ENCODE assay signal across 1 cellular context in the genomic region with DNA sequence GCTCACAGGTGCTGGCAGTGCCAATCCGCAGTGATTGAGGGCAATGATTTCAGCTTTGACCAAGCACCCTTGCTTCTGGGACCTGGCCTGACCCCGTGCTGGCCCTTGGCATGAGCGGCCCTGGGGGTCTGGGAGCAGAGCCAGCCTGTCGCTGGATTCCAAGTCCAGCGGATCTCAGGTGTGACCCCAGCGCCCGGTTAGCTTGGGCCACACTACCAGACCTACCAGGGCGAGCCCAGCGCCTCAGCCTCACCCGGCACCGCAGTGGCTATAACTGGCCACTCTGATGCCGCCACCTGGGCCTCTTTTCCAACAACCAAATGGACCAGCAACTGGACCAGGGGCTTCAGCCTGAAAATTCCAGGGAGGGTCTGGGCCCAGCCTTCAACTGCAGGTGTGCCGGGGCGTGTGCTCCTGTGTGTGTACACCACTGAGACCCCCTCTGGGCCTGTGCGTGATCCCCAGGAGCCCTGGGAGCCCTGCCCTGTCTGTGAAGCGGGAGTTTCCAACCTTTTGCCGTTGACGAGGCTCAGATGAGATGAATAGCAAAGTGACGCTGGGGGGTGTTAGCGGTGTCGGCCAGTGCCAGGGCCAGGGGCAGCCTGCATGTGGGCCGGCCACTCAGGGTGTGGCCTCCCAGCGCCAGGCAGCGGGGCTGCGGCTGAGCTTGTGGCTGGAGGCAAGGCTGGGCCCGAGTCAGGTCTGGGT.
A peak's percentile ranks its signal among the peaks of the same experiment; 100 is the strongest.
TF ChIP-seq lines count a peak whose summit lies in the region.

No MANE protein-coding gene starts in this region.

TF ChIP-seq in HepG2, 621 proteins besides CTCF, POLR2A, EP300 and RAD21 (continued from another document and continues in another):
- TF ChIP-seq, protein P1, sequence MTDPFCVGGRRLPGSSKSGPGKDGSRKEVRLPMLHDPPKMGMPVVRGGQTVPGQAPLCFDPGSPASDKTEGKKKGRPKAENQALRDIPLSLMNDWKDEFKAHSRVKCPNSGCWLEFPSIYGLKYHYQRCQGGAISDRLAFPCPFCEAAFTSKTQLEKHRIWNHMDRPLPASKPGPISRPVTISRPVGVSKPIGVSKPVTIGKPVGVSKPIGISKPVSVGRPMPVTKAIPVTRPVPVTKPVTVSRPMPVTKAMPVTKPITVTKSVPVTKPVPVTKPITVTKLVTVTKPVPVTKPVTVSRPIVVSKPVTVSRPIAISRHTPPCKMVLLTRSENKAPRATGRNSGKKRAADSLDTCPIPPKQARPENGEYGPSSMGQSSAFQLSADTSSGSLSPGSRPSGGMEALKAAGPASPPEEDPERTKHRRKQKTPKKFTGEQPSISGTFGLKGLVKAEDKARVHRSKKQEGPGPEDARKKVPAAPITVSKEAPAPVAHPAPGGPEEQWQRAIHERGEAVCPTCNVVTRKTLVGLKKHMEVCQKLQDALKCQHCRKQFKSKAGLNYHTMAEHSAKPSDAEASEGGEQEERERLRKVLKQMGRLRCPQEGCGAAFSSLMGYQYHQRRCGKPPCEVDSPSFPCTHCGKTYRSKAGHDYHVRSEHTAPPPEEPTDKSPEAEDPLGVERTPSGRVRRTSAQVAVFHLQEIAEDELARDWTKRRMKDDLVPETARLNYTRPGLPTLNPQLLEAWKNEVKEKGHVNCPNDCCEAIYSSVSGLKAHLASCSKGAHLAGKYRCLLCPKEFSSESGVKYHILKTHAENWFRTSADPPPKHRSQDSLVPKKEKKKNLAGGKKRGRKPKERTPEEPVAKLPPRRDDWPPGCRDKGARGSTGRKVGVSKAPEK (CRISPR knock-in tag; IDR thresholded peaks at IDR 0.05; ENCODE audit: borderline replicate concordance), result no peak
- TF ChIP-seq ZNF251 (CRISPR knock-in tag; IDR thresholded peaks at IDR 0.05) (no peak), GATA4 (IDR thresholded peaks at IDR 0.05; ENCODE audit: borderline replicate concordance, low read depth) (no peak), NFYC (CRISPR knock-in tag; IDR thresholded peaks at IDR 0.05) (no peak), HDAC6 (IDR thresholded peaks at IDR 0.05; ENCODE audit: low read depth, low read length) (no peak), ZNF496 (CRISPR knock-in tag; IDR thresholded peaks at IDR 0.05; ENCODE audit: insufficient replicate concordance) (no peak), ZFP1 (CRISPR knock-in tag; IDR thresholded peaks at IDR 0.05) (no peak), HNRNPUL1 (IDR thresholded peaks at IDR 0.05; ENCODE audit: low read depth, low read length) (no peak), GATAD1 (CRISPR knock-in tag; IDR thresholded peaks at IDR 0.05) (no peak), CC2D1A (CRISPR knock-in tag; IDR thresholded peaks at IDR 0.05) (no peak), STAG1 (CRISPR knock-in tag; IDR thresholded peaks at IDR 0.05) (no peak), NFE2L2 (IDR thresholded peaks at IDR 0.05; ENCODE audit: low read length) (no peak), SMAD1 (CRISPR knock-in tag; IDR thresholded peaks at IDR 0.05; ENCODE audit: borderline replicate concordance, low read depth) (no peak), FOXA1 (IDR thresholded peaks at IDR 0.05) (no peak), FOXA1 (CRISPR knock-in tag; IDR thresholded peaks at IDR 0.05) (no peak), SIX4 (CRISPR knock-in tag; IDR thresholded peaks at IDR 0.05) (no peak), ZNF788 (CRISPR knock-in tag; IDR thresholded peaks at IDR 0.05; ENCODE audit: borderline replicate concordance) (no peak), SKI (IDR thresholded peaks at IDR 0.05; ENCODE audit: partially characterized antibody) (no peak), HNRNPH1 (optimal IDR thresholded peaks at IDR 0.05; ENCODE audit: low read depth, low read length) (no peak), SMYD3 (CRISPR knock-in tag; IDR thresholded peaks at IDR 0.05) (no peak), LCORL (IDR thresholded peaks at IDR 0.05) (no peak), LCORL (CRISPR knock-in tag; IDR thresholded peaks at IDR 0.05) (0 out of 2 replicates have a peak, but pooled peaks have one; percentile 5), ZNF569 (CRISPR knock-in tag; IDR thresholded peaks at IDR 0.05; ENCODE audit: borderline replicate concordance) (no peak), ZNF264 (CRISPR knock-in tag; IDR thresholded peaks at IDR 0.05) (no peak), ZNF501 (CRISPR knock-in tag; IDR thresholded peaks at IDR 0.05) (no peak; the same call in 1 of the 2 replicates), SNRNP70 (IDR thresholded peaks at IDR 0.05; ENCODE audit: low read depth, low read length) (no peak), MIER3 (CRISPR knock-in tag; IDR thresholded peaks at IDR 0.05; ENCODE audit: borderline replicate concordance) (no peak), EEA1 (CRISPR knock-in tag; IDR thresholded peaks at IDR 0.05; ENCODE audit: borderline replicate concordance) (no peak), ZBTB7A (CRISPR knock-in tag; IDR thresholded peaks at IDR 0.05) (0 out of 2 replicates have a peak, but pooled peaks have one; percentile 22), RFX5 (IDR thresholded peaks at IDR 0.05; ENCODE audit: low read depth, low read length) (no peak), TARDBP (CRISPR knock-in tag; IDR thresholded peaks at IDR 0.05) (no peak), ZNF230 (CRISPR knock-in tag; IDR thresholded peaks at IDR 0.05) (no peak), SIN3A (IDR thresholded peaks at IDR 0.05; ENCODE audit: borderline replicate concordance, low read depth, low read length) (no peak), TCF7 (IDR thresholded peaks at IDR 0.05; ENCODE audit: low read depth) (no peak), U2AF1 (optimal IDR thresholded peaks at IDR 0.05; ENCODE audit: low read depth, low read length) (no peak), ZNF614 (CRISPR knock-in tag; IDR thresholded peaks at IDR 0.05; ENCODE audit: borderline replicate concordance) (no peak), MEF2D (CRISPR knock-in tag; IDR thresholded peaks at IDR 0.05) (no peak), CENPT (CRISPR knock-in tag; IDR thresholded peaks at IDR 0.05; ENCODE audit: low read depth) (0 out of 2 replicates have a peak, but pooled peaks have one; percentile 11), ZNF124 (CRISPR knock-in tag; IDR thresholded peaks at IDR 0.05) (no peak), ZNF552 (CRISPR knock-in tag; IDR thresholded peaks at IDR 0.05; ENCODE audit: borderline replicate concordance) (no peak), NBN (conservative IDR thresholded peaks at IDR 0.05) (no peak), U2AF2 (IDR thresholded peaks at IDR 0.05; ENCODE audit: low read depth, low read length) (no peak), ZNF747 (CRISPR knock-in tag; IDR thresholded peaks at IDR 0.05; ENCODE audit: borderline replicate concordance) (no peak), ZNF839 (CRISPR knock-in tag; IDR thresholded peaks at IDR 0.05; ENCODE audit: borderline replicate concordance) (no peak)
- TF ChIP-seq, protein P2, sequence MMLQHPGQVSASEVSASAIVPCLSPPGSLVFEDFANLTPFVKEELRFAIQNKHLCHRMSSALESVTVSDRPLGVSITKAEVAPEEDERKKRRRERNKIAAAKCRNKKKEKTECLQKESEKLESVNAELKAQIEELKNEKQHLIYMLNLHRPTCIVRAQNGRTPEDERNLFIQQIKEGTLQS (CRISPR knock-in tag; IDR thresholded peaks at IDR 0.05), result no peak
- TF ChIP-seq, protein P3, sequence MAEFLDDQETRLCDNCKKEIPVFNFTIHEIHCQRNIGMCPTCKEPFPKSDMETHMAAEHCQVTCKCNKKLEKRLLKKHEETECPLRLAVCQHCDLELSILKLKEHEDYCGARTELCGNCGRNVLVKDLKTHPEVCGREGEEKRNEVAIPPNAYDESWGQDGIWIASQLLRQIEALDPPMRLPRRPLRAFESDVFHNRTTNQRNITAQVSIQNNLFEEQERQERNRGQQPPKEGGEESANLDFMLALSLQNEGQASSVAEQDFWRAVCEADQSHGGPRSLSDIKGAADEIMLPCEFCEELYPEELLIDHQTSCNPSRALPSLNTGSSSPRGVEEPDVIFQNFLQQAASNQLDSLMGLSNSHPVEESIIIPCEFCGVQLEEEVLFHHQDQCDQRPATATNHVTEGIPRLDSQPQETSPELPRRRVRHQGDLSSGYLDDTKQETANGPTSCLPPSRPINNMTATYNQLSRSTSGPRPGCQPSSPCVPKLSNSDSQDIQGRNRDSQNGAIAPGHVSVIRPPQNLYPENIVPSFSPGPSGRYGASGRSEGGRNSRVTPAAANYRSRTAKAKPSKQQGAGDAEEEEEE (CRISPR knock-in tag; IDR thresholded peaks at IDR 0.05; ENCODE audit: borderline replicate concordance), result no peak
- TF ChIP-seq, protein P4, sequence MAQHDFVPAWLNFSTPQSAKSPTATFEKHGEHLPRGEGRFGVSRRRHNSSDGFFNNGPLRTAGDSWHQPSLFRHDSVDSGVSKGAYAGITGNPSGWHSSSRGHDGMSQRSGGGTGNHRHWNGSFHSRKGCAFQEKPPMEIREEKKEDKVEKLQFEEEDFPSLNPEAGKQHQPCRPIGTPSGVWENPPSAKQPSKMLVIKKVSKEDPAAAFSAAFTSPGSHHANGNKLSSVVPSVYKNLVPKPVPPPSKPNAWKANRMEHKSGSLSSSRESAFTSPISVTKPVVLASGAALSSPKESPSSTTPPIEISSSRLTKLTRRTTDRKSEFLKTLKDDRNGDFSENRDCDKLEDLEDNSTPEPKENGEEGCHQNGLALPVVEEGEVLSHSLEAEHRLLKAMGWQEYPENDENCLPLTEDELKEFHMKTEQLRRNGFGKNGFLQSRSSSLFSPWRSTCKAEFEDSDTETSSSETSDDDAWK (CRISPR knock-in tag; IDR thresholded peaks at IDR 0.05), result no peak
- TF ChIP-seq, protein P5, sequence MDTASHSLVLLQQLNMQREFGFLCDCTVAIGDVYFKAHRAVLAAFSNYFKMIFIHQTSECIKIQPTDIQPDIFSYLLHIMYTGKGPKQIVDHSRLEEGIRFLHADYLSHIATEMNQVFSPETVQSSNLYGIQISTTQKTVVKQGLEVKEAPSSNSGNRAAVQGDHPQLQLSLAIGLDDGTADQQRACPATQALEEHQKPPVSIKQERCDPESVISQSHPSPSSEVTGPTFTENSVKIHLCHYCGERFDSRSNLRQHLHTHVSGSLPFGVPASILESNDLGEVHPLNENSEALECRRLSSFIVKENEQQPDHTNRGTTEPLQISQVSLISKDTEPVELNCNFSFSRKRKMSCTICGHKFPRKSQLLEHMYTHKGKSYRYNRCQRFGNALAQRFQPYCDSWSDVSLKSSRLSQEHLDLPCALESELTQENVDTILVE (CRISPR knock-in tag; IDR thresholded peaks at IDR 0.05), result no peak
- TF ChIP-seq, protein P6, sequence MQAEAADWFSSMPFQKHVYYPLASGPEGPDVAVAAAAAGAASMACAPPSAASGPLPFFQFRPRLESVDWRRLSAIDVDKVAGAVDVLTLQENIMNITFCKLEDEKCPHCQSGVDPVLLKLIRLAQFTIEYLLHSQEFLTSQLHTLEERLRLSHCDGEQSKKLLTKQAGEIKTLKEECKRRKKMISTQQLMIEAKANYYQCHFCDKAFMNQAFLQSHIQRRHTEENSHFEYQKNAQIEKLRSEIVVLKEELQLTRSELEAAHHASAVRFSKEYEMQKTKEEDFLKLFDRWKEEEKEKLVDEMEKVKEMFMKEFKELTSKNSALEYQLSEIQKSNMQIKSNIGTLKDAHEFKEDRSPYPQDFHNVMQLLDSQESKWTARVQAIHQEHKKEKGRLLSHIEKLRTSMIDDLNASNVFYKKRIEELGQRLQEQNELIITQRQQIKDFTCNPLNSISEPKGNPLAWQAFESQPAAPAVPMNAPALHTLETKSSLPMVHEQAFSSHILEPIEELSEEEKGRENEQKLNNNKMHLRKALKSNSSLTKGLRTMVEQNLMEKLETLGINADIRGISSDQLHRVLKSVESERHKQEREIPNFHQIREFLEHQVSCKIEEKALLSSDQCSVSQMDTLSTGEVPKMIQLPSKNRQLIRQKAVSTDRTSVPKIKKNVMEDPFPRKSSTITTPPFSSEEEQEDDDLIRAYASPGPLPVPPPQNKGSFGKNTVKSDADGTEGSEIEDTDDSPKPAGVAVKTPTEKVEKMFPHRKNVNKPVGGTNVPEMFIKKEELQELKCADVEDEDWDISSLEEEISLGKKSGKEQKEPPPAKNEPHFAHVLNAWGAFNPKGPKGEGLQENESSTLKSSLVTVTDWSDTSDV (CRISPR knock-in tag; IDR thresholded peaks at IDR 0.05), result no peak
- TF ChIP-seq, protein P7, sequence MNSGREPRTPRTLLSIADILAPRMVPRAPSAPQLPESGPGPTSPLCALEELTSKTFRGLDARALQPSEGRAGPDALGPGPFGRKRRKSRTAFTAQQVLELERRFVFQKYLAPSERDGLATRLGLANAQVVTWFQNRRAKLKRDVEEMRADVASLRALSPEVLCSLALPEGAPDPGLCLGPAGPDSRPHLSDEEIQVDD (CRISPR knock-in tag; IDR thresholded peaks at IDR 0.05; ENCODE audit: borderline replicate concordance), result 0 out of 2 replicates have a peak, but pooled peaks have one; percentile 19
- TF ChIP-seq, protein P8, sequence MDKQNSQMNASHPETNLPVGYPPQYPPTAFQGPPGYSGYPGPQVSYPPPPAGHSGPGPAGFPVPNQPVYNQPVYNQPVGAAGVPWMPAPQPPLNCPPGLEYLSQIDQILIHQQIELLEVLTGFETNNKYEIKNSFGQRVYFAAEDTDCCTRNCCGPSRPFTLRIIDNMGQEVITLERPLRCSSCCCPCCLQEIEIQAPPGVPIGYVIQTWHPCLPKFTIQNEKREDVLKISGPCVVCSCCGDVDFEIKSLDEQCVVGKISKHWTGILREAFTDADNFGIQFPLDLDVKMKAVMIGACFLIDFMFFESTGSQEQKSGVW (CRISPR knock-in tag; IDR thresholded peaks at IDR 0.05; ENCODE audit: borderline replicate concordance), result no peak
- TF ChIP-seq, protein P9, sequence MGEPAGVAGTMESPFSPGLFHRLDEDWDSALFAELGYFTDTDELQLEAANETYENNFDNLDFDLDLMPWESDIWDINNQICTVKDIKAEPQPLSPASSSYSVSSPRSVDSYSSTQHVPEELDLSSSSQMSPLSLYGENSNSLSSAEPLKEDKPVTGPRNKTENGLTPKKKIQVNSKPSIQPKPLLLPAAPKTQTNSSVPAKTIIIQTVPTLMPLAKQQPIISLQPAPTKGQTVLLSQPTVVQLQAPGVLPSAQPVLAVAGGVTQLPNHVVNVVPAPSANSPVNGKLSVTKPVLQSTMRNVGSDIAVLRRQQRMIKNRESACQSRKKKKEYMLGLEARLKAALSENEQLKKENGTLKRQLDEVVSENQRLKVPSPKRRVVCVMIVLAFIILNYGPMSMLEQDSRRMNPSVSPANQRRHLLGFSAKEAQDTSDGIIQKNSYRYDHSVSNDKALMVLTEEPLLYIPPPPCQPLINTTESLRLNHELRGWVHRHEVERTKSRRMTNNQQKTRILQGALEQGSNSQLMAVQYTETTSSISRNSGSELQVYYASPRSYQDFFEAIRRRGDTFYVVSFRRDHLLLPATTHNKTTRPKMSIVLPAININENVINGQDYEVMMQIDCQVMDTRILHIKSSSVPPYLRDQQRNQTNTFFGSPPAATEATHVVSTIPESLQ (CRISPR knock-in tag; conservative IDR thresholded peaks at IDR 0.05), result no peak
- TF ChIP-seq, protein P10, sequence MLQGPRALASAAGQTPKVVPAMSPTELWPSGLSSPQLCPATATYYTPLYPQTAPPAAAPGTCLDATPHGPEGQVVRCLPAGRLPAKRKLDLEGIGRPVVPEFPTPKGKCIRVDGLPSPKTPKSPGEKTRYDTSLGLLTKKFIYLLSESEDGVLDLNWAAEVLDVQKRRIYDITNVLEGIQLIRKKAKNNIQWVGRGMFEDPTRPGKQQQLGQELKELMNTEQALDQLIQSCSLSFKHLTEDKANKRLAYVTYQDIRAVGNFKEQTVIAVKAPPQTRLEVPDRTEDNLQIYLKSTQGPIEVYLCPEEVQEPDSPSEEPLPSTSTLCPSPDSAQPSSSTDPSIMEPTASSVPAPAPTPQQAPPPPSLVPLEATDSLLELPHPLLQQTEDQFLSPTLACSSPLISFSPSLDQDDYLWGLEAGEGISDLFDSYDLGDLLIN (CRISPR knock-in tag; IDR thresholded peaks at IDR 0.05; ENCODE audit: borderline replicate concordance), result no peak
